1 cellular context compared by ENCODE assay signal in the genomic region with DNA sequence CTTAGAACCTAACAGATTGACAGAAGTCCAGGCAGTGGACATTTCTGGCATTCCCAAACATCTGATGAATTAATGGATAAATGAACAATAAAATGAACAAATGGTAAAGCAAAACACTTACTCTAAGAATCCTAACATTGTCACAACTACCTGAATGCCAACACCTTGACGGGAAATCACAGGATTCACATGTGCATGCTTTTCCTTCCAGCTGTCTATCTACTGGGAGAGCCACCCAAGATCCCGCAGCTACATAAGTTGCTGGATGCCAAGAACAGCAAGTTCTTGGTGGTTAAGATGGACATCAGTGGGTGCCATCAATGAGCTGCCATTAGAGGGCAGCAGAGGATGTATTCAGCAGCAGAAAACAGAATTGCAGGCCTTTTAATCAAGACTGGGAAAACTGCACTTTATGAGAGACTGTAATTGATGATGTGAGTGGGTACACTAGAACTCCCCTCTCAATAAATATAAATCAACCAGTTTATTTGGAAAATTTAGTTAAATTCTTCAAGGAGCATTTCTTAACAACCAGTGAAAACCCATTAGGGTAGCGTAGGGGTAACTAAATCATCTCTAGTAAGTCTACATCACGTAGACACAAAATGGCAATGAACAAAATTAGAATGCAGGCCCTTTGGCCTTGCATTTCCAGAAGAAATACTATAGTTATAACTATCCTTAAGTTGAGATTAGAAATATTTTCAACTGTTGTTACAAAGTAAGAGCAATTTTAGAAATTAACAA.
TF ChIP-seq lines count a peak whose summit lies in the region.

No MANE protein-coding gene starts in this region.

TF ChIP-seq in GM23338, 12 proteins besides CTCF, POLR2A, EP300 and RAD21 (continued from another document):
- TF ChIP-seq REST (IDR thresholded peaks at IDR 0.05; ENCODE audit: unreplicated experiment) = no peak
- TF ChIP-seq CREB1 (CRISPR knock-in tag; IDR thresholded peaks at IDR 0.05; ENCODE audit: low read depth) = no peak
- TF ChIP-seq ZNF114 (CRISPR knock-in tag; IDR thresholded peaks at IDR 0.05) = no peak
